Comparison of ENCODE assay signal across 2 cellular contexts in genomic region chr5:78650562-78650930, GRCh38.
TF ChIP-seq lines count a peak whose summit lies in the region.

No MANE protein-coding gene starts in this region.

TF ChIP-seq in GM23338, 12 proteins besides CTCF, POLR2A, EP300 and RAD21:
- TF ChIP-seq CREB1 (CRISPR knock-in tag; IDR thresholded peaks at IDR 0.05; ENCODE audit: low read depth) = no peak
- no peak for TF ChIP-seq REST (IDR thresholded peaks at IDR 0.05; ENCODE audit: unreplicated experiment)
- no peak for TF ChIP-seq ZNF331 (CRISPR knock-in tag; IDR thresholded peaks at IDR 0.05; ENCODE audit: low read depth)
- TF ChIP-seq EZH2 (IDR thresholded peaks at IDR 0.05; ENCODE audit: low read depth, unreplicated experiment) = no peak
- no peak for TF ChIP-seq JUNB (IDR thresholded peaks at IDR 0.05; ENCODE audit: unreplicated experiment)
- no peak for TF ChIP-seq ZNF114 (CRISPR knock-in tag; IDR thresholded peaks at IDR 0.05)
- no peak for TF ChIP-seq NANOG (IDR thresholded peaks at IDR 0.05; ENCODE audit: borderline replicate concordance)
- no peak for TF ChIP-seq STAT1 (IDR thresholded peaks at IDR 0.05; ENCODE audit: unreplicated experiment)
- TF ChIP-seq ZNF462 (CRISPR knock-in tag; IDR thresholded peaks at IDR 0.05) = no peak
- no peak for TF ChIP-seq ETS1 (IDR thresholded peaks at IDR 0.05)
- no peak for TF ChIP-seq POLR2AphosphoS5 (IDR thresholded peaks at IDR 0.05; ENCODE audit: low read depth)
- TF ChIP-seq EZH2phosphoT487 (IDR thresholded peaks at IDR 0.05; ENCODE audit: unreplicated experiment) = no peak

TF ChIP-seq in H1, 55 proteins besides CTCF, POLR2A, EP300 and RAD21:
- TF ChIP-seq MAFK (IDR thresholded peaks at IDR 0.05; ENCODE audit: low read depth, low read length) (no peak), CREB1 (IDR thresholded peaks at IDR 0.05) (no peak), SP1 (IDR thresholded peaks at IDR 0.05; ENCODE audit: low read depth, low read length) (no peak), CHD7 (IDR thresholded peaks at IDR 0.05; ENCODE audit: insufficient replicate concordance, low read length) (no peak), POLR2AphosphoS5 (IDR thresholded peaks at IDR 0.05; ENCODE audit: low read depth, low read length) (no peak), CBX8 (IDR thresholded peaks at IDR 0.05; ENCODE audit: borderline replicate concordance, low read depth, low read length) (no peak), TBP (IDR thresholded peaks at IDR 0.05; ENCODE audit: low read depth, low read length) (no peak), ATF2 (IDR thresholded peaks at IDR 0.05; ENCODE audit: low read length) (no peak), MAX (IDR thresholded peaks at IDR 0.05) (no peak), E2F6 (IDR thresholded peaks at IDR 0.05) (no peak), TAF1 (IDR thresholded peaks at IDR 0.05; ENCODE audit: low read depth, low read length) (no peak), TEAD4 (IDR thresholded peaks at IDR 0.05; ENCODE audit: low read depth, low read length) (no peak), NANOG (IDR thresholded peaks at IDR 0.05; ENCODE audit: insufficient read depth, low read depth, low read length, poor library complexity, severe bottlenecking) (no peak), KDM4A (IDR thresholded peaks at IDR 0.05; ENCODE audit: low read depth, low read length, severe bottlenecking) (no peak), RFX5 (IDR thresholded peaks at IDR 0.05; ENCODE audit: borderline replicate concordance, low read depth, low read length) (no peak), BCL11A (IDR thresholded peaks at IDR 0.05; ENCODE audit: low read depth in 2 of 2, low read length in 2 of 2) (no peak), KDM1A (IDR thresholded peaks at IDR 0.05; ENCODE audit: borderline replicate concordance, low read length) (no peak), GTF2F1 (IDR thresholded peaks at IDR 0.05; ENCODE audit: borderline replicate concordance, low read depth, low read length) (no peak), BRCA1 (IDR thresholded peaks at IDR 0.05; ENCODE audit: low read depth, low read length) (no peak)
TF ChIP-seq in H1: peak in this region for 0.
